ENCODE assay signal across 19 cellular contexts in genomic region chr2:238947243-238947760, GRCh38.
DNase-seq lines count a peak whose midpoint lies in the region; ATAC-seq, FAIRE-seq and TF ChIP-seq lines count a peak whose summit lies in the region.
"Had no signal": no experiment of that assay in that cellular context is flagged by ENCODE, and none has a peak within 500 bp of the region (broad histone marks: within the 10 kb centered on the region; RNA-seq: fewer than 3 reads in every experiment).

No MANE protein-coding gene starts in this region.

- peaks cover 19% of the 10 kb centered on the region for H3F3A ChIP-seq in MM.1S (ENCODE audit: insufficient read depth, low read length)

- no peak overlapping the region for H2AFZ ChIP-seq in MM.1S (ENCODE audit: low read length)

- no peak for TF ChIP-seq EP300 in suprapubic skin (IDR thresholded peaks at IDR 0.05)

- no peaks in the 10 kb centered on the region for H4K20me1 ChIP-seq in MM.1S (ENCODE audit: insufficient read depth, low read length)

- peaks cover 10% of the 10 kb centered on the region for H3K4me1 Mint-ChIP-seq in activated T-helper 2 cell treated with anti-CD3 and anti-CD28 coated beads, Interferon-gamma antibody, Interleukin-2, Interleukin-4, amounts not matched to agents 10 μg/mL and 5 μg/mL and 100 μg/mL, durations not matched to agents 14 hours and 24 hours and 36 hours (ENCODE audit: low read depth)
- H3K4me1 Mint-ChIP-seq in activated T-helper 17 cell treated with anti-CD3 and anti-CD28 coated beads, Interleukin-2, amount 50 U/mL, for 72 hours, result peaks cover 13% of the 10 kb centered on the region
- peaks cover 12% of the 10 kb centered on the region for H3K4me1 Mint-ChIP-seq in stimulated activated naive CD8-positive, alpha-beta T cell treated with anti-CD3 and anti-CD28 coated beads, Interleukin-15, amount 100 ng/mL, for 72 hours
- H3K4me1 Mint-ChIP-seq: neural crest cell had no signal

- no peak for FAIRE-seq in pancreas (lab: Jason Lieb, UNC)

- H3K79me2 ChIP-seq in MM.1S (ENCODE audit: low read length), result no peaks in the 10 kb centered on the region

- H3K4me3 Mint-ChIP-seq in activated T-helper 2 cell treated with anti-CD3 and anti-CD28 coated beads, Interferon-gamma antibody, Interleukin-2, Interleukin-4, amounts not matched to agents 10 μg/mL and 5 μg/mL and 100 μg/mL, durations not matched to agents 14 hours and 24 hours and 36 hours (ENCODE audit: low read depth), result no peak overlapping the region
- no peak overlapping the region for H3K4me3 Mint-ChIP-seq in activated T-helper 17 cell treated with anti-CD3 and anti-CD28 coated beads, Interleukin-2, amount 50 U/mL, for 72 hours
- no peak overlapping the region for H3K4me3 Mint-ChIP-seq in stimulated activated naive CD8-positive, alpha-beta T cell treated with anti-CD3 and anti-CD28 coated beads, Interleukin-15, amount 100 ng/mL, for 72 hours
- H3K4me3 Mint-ChIP-seq: activated naive CD8-positive, alpha-beta T cell treated with anti-CD3 and anti-CD28 coated beads, Interleukin-2, amount 50 U/mL, for 24 hours; neural crest cell; stimulated activated effector memory CD8-positive, alpha-beta T cell treated with anti-CD3 and anti-CD28 coated beads, Interleukin-12 subunit alpha, Interleukin-12 subunit beta, amount 100 ng/mL, for 72 hours had no signal

- H3K36me3 ChIP-seq in MM.1S (replicated peaks; ENCODE audit: insufficient read depth, low read length) (no peaks in the 10 kb centered on the region), suprapubic skin (no peaks in the 10 kb centered on the region), pancreas (no peaks in the 10 kb centered on the region)
- H3K36me3 ChIP-seq: tibial nerve had no signal

- no peak overlapping the region for H3K9ac ChIP-seq in MM.1S (ENCODE audit: low read length)

- no peak overlapping the region for H3K27ac Mint-ChIP-seq in activated T-helper 2 cell treated with anti-CD3 and anti-CD28 coated beads, Interferon-gamma antibody, Interleukin-2, Interleukin-4, amounts not matched to agents 10 μg/mL and 5 μg/mL and 100 μg/mL, durations not matched to agents 14 hours and 24 hours and 36 hours
- H3K27ac Mint-ChIP-seq in activated T-helper 17 cell treated with anti-CD3 and anti-CD28 coated beads, Interleukin-2, amount 50 U/mL, for 72 hours, result no peak overlapping the region
- no peak overlapping the region for H3K27ac Mint-ChIP-seq in stimulated activated naive CD8-positive, alpha-beta T cell treated with anti-CD3 and anti-CD28 coated beads, Interleukin-15, amount 100 ng/mL, for 72 hours
- H3K27ac Mint-ChIP-seq: activated naive CD8-positive, alpha-beta T cell treated with anti-CD3 and anti-CD28 coated beads, Interleukin-2, amount 50 U/mL, for 24 hours; stimulated activated effector memory CD8-positive, alpha-beta T cell treated with anti-CD3 and anti-CD28 coated beads, Interleukin-12 subunit alpha, Interleukin-12 subunit beta, amount 100 ng/mL, for 72 hours had no signal

- no peaks in the 10 kb centered on the region for H3K36me3 Mint-ChIP-seq in activated T-helper 2 cell treated with anti-CD3 and anti-CD28 coated beads, Interferon-gamma antibody, Interleukin-2, Interleukin-4, amounts not matched to agents 10 μg/mL and 5 μg/mL and 100 μg/mL, durations not matched to agents 14 hours and 24 hours and 36 hours (ENCODE audit: low read depth)
- no peaks in the 10 kb centered on the region for H3K36me3 Mint-ChIP-seq in activated T-helper 17 cell treated with anti-CD3 and anti-CD28 coated beads, Interleukin-2, amount 50 U/mL, for 72 hours (ENCODE audit: low read depth)
- H3K36me3 Mint-ChIP-seq: stimulated activated effector memory CD8-positive, alpha-beta T cell treated with anti-CD3 and anti-CD28 coated beads, Interleukin-12 subunit alpha, Interleukin-12 subunit beta, amount 100 ng/mL, for 72 hours had no signal

- H3K27me3 ChIP-seq in MM.1S (replicated peaks; ENCODE audit: insufficient read depth, low read length) (peaks cover 9% of the 10 kb centered on the region), suprapubic skin (peaks cover 6% of the 10 kb centered on the region), pancreas (no peaks in the 10 kb centered on the region)
- H3K27me3 ChIP-seq: tibial nerve had no signal

- no peaks in the 10 kb centered on the region for H3K9me3 Mint-ChIP-seq in activated T-helper 2 cell treated with anti-CD3 and anti-CD28 coated beads, Interferon-gamma antibody, Interleukin-2, Interleukin-4, amounts not matched to agents 10 μg/mL and 5 μg/mL and 100 μg/mL, durations not matched to agents 14 hours and 24 hours and 36 hours
- H3K9me3 Mint-ChIP-seq in activated T-helper 17 cell treated with anti-CD3 and anti-CD28 coated beads, Interleukin-2, amount 50 U/mL, for 72 hours, result no peaks in the 10 kb centered on the region
- no peaks in the 10 kb centered on the region for H3K9me3 Mint-ChIP-seq in stimulated activated naive CD8-positive, alpha-beta T cell treated with anti-CD3 and anti-CD28 coated beads, Interleukin-15, amount 100 ng/mL, for 72 hours
- H3K9me3 Mint-ChIP-seq: activated naive CD8-positive, alpha-beta T cell treated with anti-CD3 and anti-CD28 coated beads, Interleukin-2, amount 50 U/mL, for 24 hours; neural crest cell; stimulated activated effector memory CD8-positive, alpha-beta T cell treated with anti-CD3 and anti-CD28 coated beads, Interleukin-12 subunit alpha, Interleukin-12 subunit beta, amount 100 ng/mL, for 72 hours had no signal

- 93% methylated on average over 3 of the region's 9 CpGs for WGBS in suprapubic skin
- 81 to 85% methylated on average over 9 of the region's 9 CpGs for WGBS in pancreas, 2 donors

- TF ChIP-seq CTCF in MM.1S (IDR thresholded peaks at IDR 0.05; ENCODE audit: low read length) (no peak), suprapubic skin (IDR thresholded peaks at IDR 0.05) (no peak), pancreas (IDR thresholded peaks at IDR 0.05) (no peak)

- H3K9me2 ChIP-seq in MM.1S (replicated peaks; ENCODE audit: insufficient read depth, low read length), result no peaks in the 10 kb centered on the region

- DNase-seq in MM.1S (peak; percentile 8), left lobe of liver (ENCODE audit: low spot score) (peak; percentile 15), suprapubic skin (ENCODE audit: low spot score in 2 of 2) (peak; percentile 20 to 40), pancreas (no peak)
- peak; percentile 5 for DNase-seq in activated T-helper 2 cell treated with anti-CD3 and anti-CD28 coated beads, Interferon-gamma antibody, Interleukin-2, Interleukin-4, amounts not matched to agents 10 μg/mL and 5 μg/mL and 100 μg/mL, durations not matched to agents 14 hours and 24 hours and 36 hours (ENCODE audit: low spot score)
- DNase-seq in stimulated activated naive CD8-positive, alpha-beta T cell treated with anti-CD3 and anti-CD28 coated beads, Interleukin-15, amount 100 ng/mL, for 72 hours, result no peak
- DNase-seq: activated naive CD8-positive, alpha-beta T cell treated with anti-CD3 and anti-CD28 coated beads, Interleukin-2, amount 50 U/mL, for 24 hours; AML-193; erythroblast; NCI-H1092; NCI-H2029 treated with DMSO at 0.1 percent for 48 hours; NCI-H524 treated with DMSO at 0.1 percent for 48 hours; SHP77 treated with DMSO at 0.1 percent for 48 hours had no signal

- no peak for TF ChIP-seq POLR2A in suprapubic skin (IDR thresholded peaks at IDR 0.05)

- no peaks in the 10 kb centered on the region for H3K27me3 Mint-ChIP-seq in activated T-helper 2 cell treated with anti-CD3 and anti-CD28 coated beads, Interferon-gamma antibody, Interleukin-2, Interleukin-4, amounts not matched to agents 10 μg/mL and 5 μg/mL and 100 μg/mL, durations not matched to agents 14 hours and 24 hours and 36 hours (ENCODE audit: low read depth)
- peaks cover 3% of the 10 kb centered on the region for H3K27me3 Mint-ChIP-seq in activated T-helper 17 cell treated with anti-CD3 and anti-CD28 coated beads, Interleukin-2, amount 50 U/mL, for 72 hours
- H3K27me3 Mint-ChIP-seq in stimulated activated naive CD8-positive, alpha-beta T cell treated with anti-CD3 and anti-CD28 coated beads, Interleukin-15, amount 100 ng/mL, for 72 hours, result peaks cover 29% of the 10 kb centered on the region

- peak overlapping the region; percentile 30; the same call in 1 of the 2 replicates for H3K4me3 ChIP-seq in MM.1S (ENCODE audit: low read length)
- no peak overlapping the region for H3K4me3 ChIP-seq in suprapubic skin
- no peak overlapping the region for H3K4me3 ChIP-seq in pancreas
- H3K4me3 ChIP-seq: tibial nerve had no signal

- no peaks in the 10 kb centered on the region for H3K9me3 ChIP-seq in MM.1S (replicated peaks; ENCODE audit: insufficient read depth, low read length)
- no peaks in the 10 kb centered on the region for H3K9me3 ChIP-seq in suprapubic skin
- H3K9me3 ChIP-seq in pancreas, result no peaks in the 10 kb centered on the region
- H3K9me3 ChIP-seq: tibial nerve had no signal

- H3K4me1 ChIP-seq in MM.1S (ENCODE audit: low read length), result peaks cover 26% of the 10 kb centered on the region
- H3K4me1 ChIP-seq in suprapubic skin, result peaks cover 12% of the 10 kb centered on the region
- H3K4me1 ChIP-seq in pancreas, result no peaks in the 10 kb centered on the region

- ATAC-seq in left lobe of liver (no peak), pancreas (no peak)
- ATAC-seq in activated T-helper 17 cell treated with anti-CD3 and anti-CD28 coated beads, Interleukin-2, amount 50 U/mL, for 72 hours (replicated peaks), result no peak
- ATAC-seq in stimulated activated naive CD8-positive, alpha-beta T cell treated with anti-CD3 and anti-CD28 coated beads, Interleukin-15, amount 100 ng/mL, for 72 hours, result no peak
- ATAC-seq: activated naive CD8-positive, alpha-beta T cell treated with anti-CD3 and anti-CD28 coated beads, Interleukin-2, amount 50 U/mL, for 24 hours; left colon; stimulated activated effector memory CD8-positive, alpha-beta T cell treated with anti-CD3 and anti-CD28 coated beads, Interleukin-12 subunit alpha, Interleukin-12 subunit beta, amount 100 ng/mL, for 72 hours had no signal

- intact Hi-C loops in activated T-helper 2 cell treated with anti-CD3 and anti-CD28 coated beads, Interferon-gamma antibody, Interleukin-2, Interleukin-4, amounts not matched to agents 10 μg/mL and 5 μg/mL and 100 μg/mL, durations not matched to agents 14 hours and 24 hours and 36 hours (cut with micrococcal nuclease), result no loop called here
- intact Hi-C loops in pancreas (cut with DNase I), result no loop called here

- H3K4me2 ChIP-seq in MM.1S (ENCODE audit: low read depth, low read length), result peak overlapping the region; percentile 59

- H3K27ac ChIP-seq in MM.1S (ENCODE audit: low read length) (peak overlapping the region; percentile 66; the same call in 1 of the 2 replicates), suprapubic skin (no peak overlapping the region), pancreas (no peak overlapping the region)
- H3K27ac ChIP-seq: tibial nerve, VCaP had no signal

Comparison
In these comparisons a context has a peak if more than half of its experiments do, and no peak if none do; other contexts are left out.
1. DNase-seq: peak in MM.1S (single experiment), activated T-helper 2 cell treated with anti-CD3 and anti-CD28 coated beads, Interferon-gamma antibody, Interleukin-2, Interleukin-4, amounts not matched to agents 10 μg/mL and 5 μg/mL and 100 μg/mL, durations not matched to agents 14 hours and 24 hours and 36 hours (single experiment), left lobe of liver (single experiment) and suprapubic skin (2 of 2); none in stimulated activated naive CD8-positive, alpha-beta T cell treated with anti-CD3 and anti-CD28 coated beads, Interleukin-15, amount 100 ng/mL, for 72 hours (0 of 2) and pancreas (0 of 6).